ENCODE assay signal across 10 cellular contexts in genomic region chr4:88610771-88611170, GRCh38. TPM values are rescaled to one million over a fixed set of nuclear protein-coding genes. Genes with fewer than 3 reads are reported as not detected.
DNase-seq lines count a peak whose midpoint lies in the region; ATAC-seq and TF ChIP-seq lines count a peak whose summit lies in the region.
"Had no signal": no experiment of that assay in that cellular context is flagged by ENCODE, and none has a peak within 500 bp of the region (broad histone marks: within the 10 kb centered on the region; RNA-seq: fewer than 3 reads in every experiment).

No MANE protein-coding gene starts in this region.

- intact Hi-C loops in head of caudate nucleus (cut with DNase I) (no loop called here), A673 (cut with micrococcal nuclease; ENCODE audit: unreplicated experiment) (no loop called here)

- no peak overlapping the region for H3K27ac ChIP-seq in A673 (ENCODE audit: low read depth, low read length, poor library complexity, severe bottlenecking)

- peaks cover 67% of the 10 kb centered on the region for H3K36me3 Mint-ChIP-seq in activated naive CD8-positive, alpha-beta T cell treated with anti-CD3 and anti-CD28 coated beads for 36 hours

- H3K4me1 ChIP-seq in A673 (ENCODE audit: insufficient read depth, low read length, poor library complexity, severe bottlenecking), result peaks cover 13% of the 10 kb centered on the region

- CTCF ChIA-PET in A673 (lab: Charles Lee), result no interaction called here

- peaks cover 61% of the 10 kb centered on the region for H3K4me1 Mint-ChIP-seq in activated naive CD8-positive, alpha-beta T cell treated with anti-CD3 and anti-CD28 coated beads for 36 hours

- H3K27me3 Mint-ChIP-seq in activated naive CD8-positive, alpha-beta T cell treated with anti-CD3 and anti-CD28 coated beads for 36 hours, result no peaks in the 10 kb centered on the region

- H3K4me3 ChIP-seq in A673 (ENCODE audit: low read depth, low read length, poor library complexity, severe bottlenecking), result no peak overlapping the region

- no TSS peak for BruUV-seq in A673 (replicated peaks; lab: Mats Ljungman, UMichigan)

- peaks cover 11% of the 10 kb centered on the region for H3K9me3 Mint-ChIP-seq in activated naive CD8-positive, alpha-beta T cell treated with anti-CD3 and anti-CD28 coated beads for 36 hours

- peak overlapping the region; percentile 87 for H3K27ac Mint-ChIP-seq in activated naive CD8-positive, alpha-beta T cell treated with anti-CD3 and anti-CD28 coated beads for 36 hours

- no peak for TF ChIP-seq CTCF in A673 (conservative IDR thresholded peaks at IDR 0.05; ENCODE audit: low read depth, low read length)

- no peak overlapping the region for H3K4me3 Mint-ChIP-seq in activated naive CD8-positive, alpha-beta T cell treated with anti-CD3 and anti-CD28 coated beads for 36 hours

- no peaks in the 10 kb centered on the region for H3K9me3 ChIP-seq in A673 (ENCODE audit: low read depth, low read length, poor library complexity, severe bottlenecking)
- H3K9me3 ChIP-seq: neutrophil had no signal

- no peaks in the 10 kb centered on the region for H3K27me3 ChIP-seq in A673 (replicated peaks; ENCODE audit: insufficient read depth, low read depth, low read length, poor library complexity)
- H3K27me3 ChIP-seq: neutrophil had no signal

- POLR2A ChIA-PET in A673 (lab: Charles Lee; ENCODE audit: low non-redundant PET), result no interaction called here

- DNase-seq in AG20443 (ENCODE audit: low spot score) (peak; percentile 84), head of caudate nucleus (peak in 22 of 42 donors; percentile 8 to 67 (median 32)), pons (ENCODE audit: low spot score) (peak; percentile 53), A673 (ENCODE audit: low spot score) (no peak)
- no peak for DNase-seq in activated naive CD8-positive, alpha-beta T cell treated with anti-CD3 and anti-CD28 coated beads for 36 hours
- DNase-seq in central memory CD4-positive, alpha-beta T cell, result no peak
- DNase-seq: MM.1S had no signal

- no peaks in the 10 kb centered on the region for H3K36me3 ChIP-seq in A673 (ENCODE audit: insufficient read depth, low read length, poor library complexity, severe bottlenecking)

- ATAC-seq in HG03045 (IDR thresholded peaks at IDR 0.05; ENCODE audit: unreplicated experiment) (no peak), HG02763 (IDR thresholded peaks at IDR 0.05; ENCODE audit: unreplicated experiment) (no peak)

RNA-seq across cellular contexts. Expression of gene HERC3, which starts 18.5 kb away (rescaled TPM):
- total RNA-seq in activated naive CD8-positive, alpha-beta T cell treated with anti-CD3 and anti-CD28 coated beads for 36 hours, result 10 to 100 TPM; 39.4 to 42.6 TPM
- 0.71 and 1.0 TPM in 2 replicates for total RNA-seq in A673 (2021)

Comparison
In these comparisons a context has a peak if more than half of its experiments do, and no peak if none do; other contexts are left out.
1. DNase-seq: peak in AG20443 (single experiment), head of caudate nucleus (22 of 42) and pons (single experiment); none in activated naive CD8-positive, alpha-beta T cell treated with anti-CD3 and anti-CD28 coated beads for 36 hours (single experiment), A673 (single experiment) and central memory CD4-positive, alpha-beta T cell (single experiment).
2. RNA of gene HERC3, which starts 18.5 kb away (total RNA-seq): 39.4 to 42.6 TPM in activated naive CD8-positive, alpha-beta T cell treated with anti-CD3 and anti-CD28 coated beads for 36 hours; 0.71 to 1.0 TPM in A673; every median in the first group is over 10 times any median in the second.